In the genomic region with DNA sequence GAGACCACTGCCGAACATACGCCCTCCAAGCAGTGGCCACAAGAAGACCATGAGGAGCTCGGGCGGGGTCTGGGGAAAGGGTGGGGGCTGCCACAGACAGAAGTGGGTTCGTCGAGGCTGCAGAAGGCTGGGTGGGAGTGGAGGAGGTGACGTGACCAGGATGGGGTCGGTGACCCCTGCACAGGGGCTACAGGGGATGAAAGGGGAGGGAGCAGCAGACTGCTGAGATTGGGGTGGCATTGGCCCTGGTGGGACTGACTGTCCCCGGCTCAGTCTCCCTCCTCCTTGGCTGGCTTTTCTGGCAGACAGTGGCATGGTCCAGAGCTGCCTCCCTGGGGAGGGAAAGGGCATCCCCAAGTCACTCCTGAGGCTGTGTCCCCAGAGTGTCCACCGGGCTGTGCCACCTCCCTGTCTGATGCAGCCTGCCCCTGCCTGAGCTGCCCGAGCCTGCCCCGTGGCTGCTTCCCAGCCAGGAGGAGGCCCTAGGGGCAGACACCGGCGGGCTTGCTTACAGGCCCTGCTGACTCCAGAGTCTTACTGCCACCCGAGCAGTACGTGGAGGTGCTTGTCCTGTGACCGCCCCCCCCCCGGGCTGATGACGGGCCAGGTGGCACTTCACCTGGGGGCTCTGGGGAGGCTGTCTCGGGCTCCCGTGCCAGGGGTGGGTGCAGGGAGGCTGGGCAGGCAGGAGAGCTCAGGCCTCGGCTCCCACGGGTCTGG, we compare ENCODE assay signal across 9 cellular contexts. TPM values are rescaled to one million over a fixed set of nuclear protein-coding genes. Genes with fewer than 3 reads are reported as not detected.
A peak's percentile ranks its signal among the peaks of the same experiment; 100 is the strongest.
DNase-seq lines count a peak whose midpoint lies in the region; ATAC-seq, FAIRE-seq and TF ChIP-seq lines count a peak whose summit lies in the region.
"Had no signal": no experiment of that assay in that cellular context is flagged by ENCODE, and none has a peak within 500 bp of the region (broad histone marks: within the 10 kb centered on the region; RNA-seq: fewer than 3 reads in every experiment).

No MANE protein-coding gene starts in this region.

- H3K9me3 Mint-ChIP-seq in activated CD4-positive, alpha-beta T cell treated with anti-CD3 and anti-CD28 coated beads for 36 hours (ENCODE audit: low read depth) = no peaks in the 10 kb centered on the region

- H3K79me2 ChIP-seq in GM12878 (ENCODE audit: control insufficient read depth, insufficient read depth, low read length) = peaks cover 40% of the 10 kb centered on the region

- H3K9me3 ChIP-seq in GM12878 (replicated peaks; ENCODE audit: control insufficient read depth, insufficient read depth, low read length) = no peaks in the 10 kb centered on the region
- no peaks in the 10 kb centered on the region for H3K9me3 ChIP-seq in lung (ENCODE audit: control insufficient read depth in 2 of 2, insufficient read depth in 1 of 2, low read length in 1 of 2)
- no peaks in the 10 kb centered on the region for H3K9me3 ChIP-seq in tibial artery
- H3K9me3 ChIP-seq in A673 (ENCODE audit: low read depth, low read length, poor library complexity, severe bottlenecking) = no peaks in the 10 kb centered on the region

- CTCF ChIA-PET in activated CD4-positive, alpha-beta T cell treated with anti-CD3 and anti-CD28 coated beads for 36 hours (lab: Charles Lee) = interaction anchor here (0.6 to 1.0 kb wide), 2 partner anchors 21 to 37 kb away, joined by 3 read pairs; no protein-coding TSS in a partner anchor
- CTCF ChIA-PET in GM12878 (lab: Yijun Ruan, JAX) = interaction anchor here (0.6 to 4.5 kb wide), 6 partner anchors 13 to 127 kb away, joined by 3 to 17 read pairs (median 4); no protein-coding TSS in a partner anchor
- CTCF ChIA-PET in A673 (lab: Charles Lee) = no interaction called here

- H3K27ac Mint-ChIP-seq in activated CD4-positive, alpha-beta T cell treated with anti-CD3 and anti-CD28 coated beads for 36 hours = peak overlapping the region; percentile 65

- TF ChIP-seq CTCF in GM12878 (IDR thresholded peaks at IDR 0.05 in 2 of 3, conservative IDR thresholded peaks at IDR 0.05 in 1 of 3; ENCODE audit: control insufficient read depth in 2 of 3, extremely low read depth in 1 of 3, insufficient read depth in 1 of 3, low read depth in 3 of 3, low read length in 3 of 3) (peak in 1 of 3 experiments; percentile 14; a peak in 1 of 6 replicates), lung (IDR thresholded peaks at IDR 0.05; ENCODE audit: control extremely low read depth, extremely low read depth) (no peak), tibial artery (IDR thresholded peaks at IDR 0.05) (no peak), A673 (conservative IDR thresholded peaks at IDR 0.05; ENCODE audit: low read depth, low read length) (no peak)

- H3K27ac ChIP-seq in GM12878 (ENCODE audit: control insufficient read depth, insufficient read depth) = peak overlapping the region; percentile 82
- peak overlapping the region; percentile 80 to 95 for H3K27ac ChIP-seq in lung (ENCODE audit: low read depth in 1 of 2, low read length in 1 of 2)
- H3K27ac ChIP-seq in tibial artery = peak overlapping the region; percentile 38 to 41
- H3K27ac ChIP-seq in A673 (ENCODE audit: low read depth, low read length, poor library complexity, severe bottlenecking) = no peak overlapping the region

- peak overlapping the region; percentile 60 for H3K4me2 ChIP-seq in GM12878 (ENCODE audit: control insufficient read depth, insufficient read depth)

- no peak for TF ChIP-seq RAD21 in GM12878 (IDR thresholded peaks at IDR 0.05; ENCODE audit: insufficient read depth, low read depth, low read length)

- POLR2A ChIA-PET in activated CD4-positive, alpha-beta T cell treated with anti-CD3 and anti-CD28 coated beads for 36 hours (lab: Charles Lee) = no interaction called here
- POLR2A ChIA-PET in GM12878 (lab: Charles Lee) = interaction anchor here (0.6 to 6.7 kb wide), 8 partner anchors 8 to 136 kb away, joined by 3 to 57 read pairs (median 4); a partner anchor contains a TSS
- POLR2A ChIA-PET in A673 (lab: Charles Lee; ENCODE audit: low non-redundant PET) = no interaction called here

- no peaks in the 10 kb centered on the region for H3K27me3 Mint-ChIP-seq in activated CD4-positive, alpha-beta T cell treated with anti-CD3 and anti-CD28 coated beads for 36 hours

- no peaks in the 10 kb centered on the region for H3K27me3 ChIP-seq in GM12878 (replicated peaks in 1 of 2; ENCODE audit: control insufficient read depth in 2 of 2, insufficient read depth in 2 of 2, low read length in 1 of 2)
- H3K27me3 ChIP-seq in lung (ENCODE audit: control insufficient read depth, insufficient read depth) = no peaks in the 10 kb centered on the region
- H3K27me3 ChIP-seq in tibial artery = no peaks in the 10 kb centered on the region
- H3K27me3 ChIP-seq in A673 (replicated peaks; ENCODE audit: insufficient read depth, low read depth, low read length, poor library complexity) = no peaks in the 10 kb centered on the region

- SMC1A ChIA-PET in GM12878 (lab: Charles Lee; ENCODE audit: uncharacterized antibody, unreplicated experiment) = interaction anchor here (0.7 to 6.2 kb wide), 11 partner anchors 10 to 136 kb away, joined by 3 to 49 read pairs (median 4); no protein-coding TSS in a partner anchor

- TF ChIP-seq POLR2A in GM12878 (IDR thresholded peaks at IDR 0.05; ENCODE audit: low read depth, low read length) = no peak

- WGBS in GM12878 (ENCODE audit: insufficient coverage, insufficient replicate concordance, low lambda C conversion rate, missing lambda C conversion rate) = 30% methylated on average over 22 of the region's 23 CpGs
- WGBS in lung, 2 donors = 44 to 52% methylated on average over 23 of the region's 23 CpGs

- peaks cover 2% of the 10 kb centered on the region for H3K36me3 Mint-ChIP-seq in activated CD4-positive, alpha-beta T cell treated with anti-CD3 and anti-CD28 coated beads for 36 hours (ENCODE audit: low read depth)

- BruUV-seq in GM12878 (replicated peaks; lab: Mats Ljungman, UMichigan) (no TSS peak), A673 (replicated peaks; lab: Mats Ljungman, UMichigan) (no TSS peak)

- H2AFZ ChIP-seq in GM12878 (ENCODE audit: control insufficient read depth, low read depth, low read length) = no peak overlapping the region

- H3K9ac ChIP-seq in GM12878 (ENCODE audit: control insufficient read depth, insufficient read depth, low read length) = peak overlapping the region; percentile 53

- TF ChIP-seq EP300 in GM12878 (IDR thresholded peaks at IDR 0.05; ENCODE audit: borderline replicate concordance in 1 of 2, control insufficient read depth in 1 of 2, low read depth in 2 of 2, low read length in 2 of 2) = no peak

- in situ Hi-C loops in GM12878 (cut with MboI) = no loop called here

- H3K4me3 ChIP-seq in GM12878 (peak overlapping the region; percentile 77), lung (no peak overlapping the region), tibial artery (peak overlapping the region; percentile 16 to 28), A673 (ENCODE audit: low read depth, low read length, poor library complexity, severe bottlenecking) (no peak overlapping the region)

- H4K20me1 ChIP-seq in GM12878 (ENCODE audit: control insufficient read depth, insufficient read depth) = no peaks in the 10 kb centered on the region

- DNase-seq in activated CD4-positive, alpha-beta T cell treated with anti-CD3 and anti-CD28 coated beads for 36 hours = peak; percentile 41
- DNase-seq in activated CD4-positive, alpha-beta T cell treated with anti-CD3 and anti-CD28 coated beads, Interleukin-2, amount 50 U/mL, for 4 hours = no peak
- DNase-seq in GM12878 (ENCODE audit: low read depth, low spot score) (no peak), lung (ENCODE audit: low spot score) (no peak), tibial artery (peak; percentile 24 to 66), A673 (ENCODE audit: low spot score) (no peak), amniotic stem cell (lab: John Stamatoyannopoulos, UW) (no peak), putamen (ENCODE audit: low spot score) (no peak)
- DNase-seq: NCI-H345 had no signal

- H3K4me1 ChIP-seq in GM12878 (ENCODE audit: control insufficient read depth, insufficient read depth, low read length) (peaks cover 54% of the 10 kb centered on the region), lung (ENCODE audit: control insufficient read depth in 2 of 2, insufficient read depth in 2 of 2, low read length in 2 of 2) (peaks cover 22 to 75% of the 10 kb centered on the region in 2 donors), tibial artery (peaks cover 0 to 91% (median 43%) of the 10 kb centered on the region in 4 donors), A673 (ENCODE audit: insufficient read depth, low read length, poor library complexity, severe bottlenecking) (peaks cover 11% of the 10 kb centered on the region)

- H3K4me3 Mint-ChIP-seq in activated CD4-positive, alpha-beta T cell treated with anti-CD3 and anti-CD28 coated beads for 36 hours = peak overlapping the region; percentile 57

- RAD21 ChIA-PET in GM12878 (lab: Charles Lee; ENCODE audit: unreplicated experiment) = interaction anchor here (0.9 to 5.4 kb wide), 6 partner anchors 13 to 154 kb away, joined by 3 to 43 read pairs (median 5); no protein-coding TSS in a partner anchor

- no peak for ATAC-seq in activated CD4-positive, alpha-beta T cell treated with anti-CD3 and anti-CD28 coated beads for 36 hours
- peak; percentile 6 for ATAC-seq in GM12878
- ATAC-seq in lung (ENCODE audit: insufficient read depth, low FRiP score) = no peak

- intact Hi-C loops in activated CD4-positive, alpha-beta T cell treated with anti-CD3 and anti-CD28 coated beads for 36 hours (cut with DNase I, micrococcal nuclease) = loop anchor here (2.0 to 5.0 kb wide), 2 partner anchors 35 to 38 kb away; no protein-coding TSS in a partner anchor
- intact Hi-C loops in GM12878 (cut with micrococcal nuclease; ENCODE audit: unreplicated experiment) (no loop called here), tibial artery (cut with DNase I; ENCODE audit: low total_unique reads) (no loop called here), A673 (cut with micrococcal nuclease; ENCODE audit: unreplicated experiment) (no loop called here)

- H3K36me3 ChIP-seq in GM12878 (ENCODE audit: control insufficient read depth in 2 of 2, insufficient read depth in 2 of 2, low read length in 1 of 2) (no peaks in the 10 kb centered on the region; a peak in 2 of 4 replicates), lung (ENCODE audit: control insufficient read depth in 2 of 2, insufficient read depth in 2 of 2, low read length in 2 of 2) (peaks cover 0 to 4% of the 10 kb centered on the region in 2 donors), tibial artery (no peaks in the 10 kb centered on the region), A673 (ENCODE audit: insufficient read depth, low read length, poor library complexity, severe bottlenecking) (no peaks in the 10 kb centered on the region)

- peaks cover 46% of the 10 kb centered on the region for H3K4me1 Mint-ChIP-seq in activated CD4-positive, alpha-beta T cell treated with anti-CD3 and anti-CD28 coated beads for 36 hours

- peak; percentile 31 for FAIRE-seq in GM12878 (lab: Jason Lieb, UNC)

RNA-seq across cellular contexts. Expression of a gene that starts 7.2 kb away (rescaled TPM):
- 10 to 100 TPM; 63.3 to 68.3 TPM for total RNA-seq in activated CD4-positive, alpha-beta T cell treated with anti-CD3 and anti-CD28 coated beads for 36 hours
- total RNA-seq in GM12878 (2013; cell fraction: nucleolus; rRNA removed) = 275 and 349 TPM in 2 replicates
- 35.5 and 40.9 TPM in 2 replicates for total RNA-seq in GM12878 (2014; rRNA removed)
- total RNA-seq in GM12878 (2014; rRNA removed; fragmentation: Illumina TruSeq; extraction: Trizol) = 17.5 and 19.0 TPM in 2 replicates
- total RNA-seq in GM12878 (2021) = 51.1 and 61.8 TPM in 2 replicates
- polyA plus RNA-seq in GM12878 (2011; ENCODE audit: low read depth) = 9.0 TPM
- polyA plus RNA-seq in GM12878 (2011; rRNA removed) = 18.0 and 37.1 TPM in 2 replicates
- 35.7 and 42.6 TPM in 2 replicates for polyA plus RNA-seq in GM12878 (2011; cell fraction: cytosol; rRNA removed)
- 270 and 290 TPM in 2 replicates for polyA plus RNA-seq in GM12878 (2011; cell fraction: nucleus; rRNA removed)
- 30.0 and 35.3 TPM in 2 replicates for polyA plus RNA-seq in GM12878 (2012)
- polyA plus RNA-seq in GM12878 (2014; fragmentation: Illumina TruSeq; extraction: Trizol) = 7.8 and 18.3 TPM in 2 replicates
- polyA plus RNA-seq in GM12878 (2014; fragmentation: Nextera tagmentation; extraction: Ambion mirVana) = 1 to 10 TPM; 1.1 TPM
- 54.7 and 57.8 TPM in 2 replicates for polyA plus RNA-seq in GM12878 (2014; rRNA removed)
- polyA plus RNA-seq in GM12878 (2016; fragmentation: Nextera tagmentation; extraction: Ambion mirVana) = 10 to 100 TPM; 23.0 to 24.8 TPM
- polyA minus RNA-seq in GM12878 (2011; rRNA and poly(A)+ RNA removed) = 72.7 and 138 TPM in 2 replicates
- polyA minus RNA-seq in GM12878 (2011; cell fraction: cytosol; rRNA and poly(A)+ RNA removed) = 8.9 and 18.7 TPM in 2 replicates
- 47.3 and 86.5 TPM in 2 replicates for polyA minus RNA-seq in GM12878 (2011; cell fraction: nucleus; rRNA and poly(A)+ RNA removed)
- 100 to 1,000 TPM in 1 of 2 donors, 10 to 100 TPM in 1; 49.9 to 117 TPM for total RNA-seq in lung
- 10 to 100 TPM; 62.9 to 96.7 TPM for polyA plus RNA-seq in lung
- total RNA-seq in A673 (2021) = 34.4 and 37.7 TPM in 2 replicates

RNA-seq across cellular contexts. Expression of a gene that starts 43.5 kb away (rescaled TPM):
- 100 to 1,000 TPM; 196 to 206 TPM for total RNA-seq in activated CD4-positive, alpha-beta T cell treated with anti-CD3 and anti-CD28 coated beads for 36 hours
- 321 and 355 TPM in 2 replicates for total RNA-seq in GM12878 (2013; cell fraction: nucleolus; rRNA removed)
- total RNA-seq in GM12878 (2014; rRNA removed) (128 and 136 TPM in 2 replicates), GM12878 (2014; rRNA removed; fragmentation: Illumina TruSeq; extraction: Trizol) (65.6 and 70.1 TPM in 2 replicates), GM12878 (2021) (182 and 183 TPM in 2 replicates), lung (100 to 1,000 TPM; 300 to 400 TPM), A673 (2021) (232 and 237 TPM in 2 replicates)
- polyA plus RNA-seq in GM12878 (2011; ENCODE audit: low read depth) = 61.6 TPM
- polyA plus RNA-seq in GM12878 (2011; rRNA removed) (75.4 and 93.5 TPM in 2 replicates), GM12878 (2014; fragmentation: Illumina TruSeq; extraction: Trizol) (97.2 and 107 TPM in 2 replicates), GM12878 (2014; fragmentation: Nextera tagmentation; extraction: Ambion mirVana) (10 to 100 TPM; 21.6 to 50.2 TPM), GM12878 (2014; rRNA removed) (113 and 126 TPM in 2 replicates), GM12878 (2016; fragmentation: Nextera tagmentation; extraction: Ambion mirVana) (100 to 1,000 TPM; 113 to 116 TPM), lung (100 to 1,000 TPM; 127 to 237 TPM)
- 103 and 152 TPM in 2 replicates for polyA plus RNA-seq in GM12878 (2011; cell fraction: cytosol; rRNA removed)
- 199 and 226 TPM in 2 replicates for polyA plus RNA-seq in GM12878 (2011; cell fraction: nucleus; rRNA removed)
- 119 and 148 TPM in 2 replicates for polyA plus RNA-seq in GM12878 (2012)
- 79.6 and 95.6 TPM in 2 replicates for polyA minus RNA-seq in GM12878 (2011; rRNA and poly(A)+ RNA removed)
- polyA minus RNA-seq in GM12878 (2011; cell fraction: cytosol; rRNA and poly(A)+ RNA removed) = 36.4 and 43.2 TPM in 2 replicates
- polyA minus RNA-seq in GM12878 (2011; cell fraction: nucleus; rRNA and poly(A)+ RNA removed) = 57.1 and 78.0 TPM in 2 replicates

RNA-seq across cellular contexts. Expression of a gene that starts 44.0 kb away (rescaled TPM):
- total RNA-seq in activated CD4-positive, alpha-beta T cell treated with anti-CD3 and anti-CD28 coated beads for 36 hours = 10 to 100 TPM; 50.6 to 59.4 TPM
- 48.2 and 58.3 TPM in 2 replicates for total RNA-seq in GM12878 (2013; cell fraction: nucleolus; rRNA removed)
- total RNA-seq in GM12878 (2014; rRNA removed) (55.0 and 59.8 TPM in 2 replicates), GM12878 (2014; rRNA removed; fragmentation: Illumina TruSeq; extraction: Trizol) (29.1 and 29.8 TPM in 2 replicates), GM12878 (2021) (62.9 and 64.8 TPM in 2 replicates), lung (10 to 100 TPM; 30.6 to 46.3 TPM), A673 (2021) (31.9 and 32.5 TPM in 2 replicates)
- polyA plus RNA-seq in GM12878 (2011; ENCODE audit: low read depth) = 29.9 TPM
- polyA plus RNA-seq in GM12878 (2011; rRNA removed) (27.9 and 42.0 TPM in 2 replicates), GM12878 (2014; fragmentation: Illumina TruSeq; extraction: Trizol) (7.1 and 21.4 TPM in 2 replicates), GM12878 (2014; fragmentation: Nextera tagmentation; extraction: Ambion mirVana) (1 to 10 TPM; 1.4 to 3.4 TPM), GM12878 (2014; rRNA removed) (64.9 and 68.5 TPM in 2 replicates), GM12878 (2016; fragmentation: Nextera tagmentation; extraction: Ambion mirVana) (10 to 100 TPM; 49.1 to 59.0 TPM), lung (10 to 100 TPM; 41.2 to 82.8 TPM)
- 41.0 and 63.7 TPM in 2 replicates for polyA plus RNA-seq in GM12878 (2011; cell fraction: cytosol; rRNA removed)
- polyA plus RNA-seq in GM12878 (2011; cell fraction: nucleus; rRNA removed) = 126 and 142 TPM in 2 replicates
- polyA plus RNA-seq in GM12878 (2012) = 48.8 and 57.0 TPM in 2 replicates
- 19.1 and 31.1 TPM in 2 replicates for polyA minus RNA-seq in GM12878 (2011; rRNA and poly(A)+ RNA removed)
- polyA minus RNA-seq in GM12878 (2011; cell fraction: cytosol; rRNA and poly(A)+ RNA removed) = 13.6 and 13.8 TPM in 2 replicates
- polyA minus RNA-seq in GM12878 (2011; cell fraction: nucleus; rRNA and poly(A)+ RNA removed) = 17.2 and 30.8 TPM in 2 replicates

Comparison
In these comparisons a context has a peak if more than half of its experiments do, and no peak if none do; other contexts are left out.
1. DNase-seq: peak in activated CD4-positive, alpha-beta T cell treated with anti-CD3 and anti-CD28 coated beads for 36 hours (single experiment) and tibial artery (2 of 2); none in activated CD4-positive, alpha-beta T cell treated with anti-CD3 and anti-CD28 coated beads, Interleukin-2, amount 50 U/mL, for 4 hours (0 of 2), GM12878 (single experiment), lung (single experiment), A673 (single experiment), amniotic stem cell (single experiment) and putamen (single experiment).
2. H3K4me3 ChIP-seq: peak in GM12878 (single experiment) and tibial artery (2 of 2); none in lung (single experiment) and A673 (single experiment).
3. intact Hi-C loops: an anchor here in activated CD4-positive, alpha-beta T cell treated with anti-CD3 and anti-CD28 coated beads for 36 hours (2.0 to 5.0 kb wide); none called in GM12878, tibial artery and A673.